19 cellular contexts compared by ENCODE assay signal in the genomic region with DNA sequence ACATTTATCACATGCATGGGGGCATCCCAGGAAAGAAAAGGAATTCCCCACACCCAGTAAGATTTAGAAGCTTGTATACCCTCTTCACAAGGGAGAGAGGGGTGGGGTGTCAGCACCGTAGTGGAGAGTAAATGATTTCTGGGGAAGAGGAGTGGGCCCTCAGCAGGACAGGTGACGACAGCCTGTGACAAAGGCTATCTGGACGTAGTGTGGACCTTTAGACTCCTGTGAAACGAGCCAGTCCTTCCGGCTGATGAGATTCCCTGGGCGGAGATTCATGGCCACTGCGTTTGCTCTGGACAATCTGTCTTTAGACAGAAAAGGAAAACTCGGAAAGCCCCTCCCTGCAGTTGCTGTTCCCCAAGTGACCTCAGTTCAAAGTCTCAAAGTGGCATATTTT. TPM values are rescaled to one million over a fixed set of nuclear protein-coding genes. Genes with fewer than 3 reads are reported as not detected.
A peak's percentile ranks its signal among the peaks of the same experiment; 100 is the strongest.
DNase-seq lines count a peak whose midpoint lies in the region; ATAC-seq and TF ChIP-seq lines count a peak whose summit lies in the region.
"Had no signal": no experiment of that assay in that cellular context is flagged by ENCODE, and none has a peak within 500 bp of the region (broad histone marks: within the 10 kb centered on the region; RNA-seq: fewer than 3 reads in every experiment).

No MANE protein-coding gene starts in this region.

- DNase-seq in natural killer cell treated with Interleukin-12 subunit alpha and Interleukin-12 subunit beta and Interleukin-15 and Interleukin-18, amount 100 ng/mL, for 72 hours (ENCODE audit: low spot score) = peak; percentile 18
- no peak for DNase-seq in natural killer cell
- DNase-seq in islet precursor cell = peak; percentile 33
- DNase-seq in SJCRH30 = no peak
- no peak for DNase-seq in HEK293T (ENCODE audit: extremely low spot score)
- DNase-seq: DND-41, GOT3, IMR-90, Karpas-422, MM.1S, NCI-H1105, NCI-H1694 treated with DMSO at 0.1 percent for 48 hours, NCI-H226, NCI-H524 treated with DMSO at 0.1 percent for 48 hours, SHP77 had no signal

- no peak overlapping the region for H3K4me3 Mint-ChIP-seq in natural killer cell treated with Interleukin-12 subunit alpha and Interleukin-12 subunit beta and Interleukin-15 and Interleukin-18, amount 100 ng/mL, for 72 hours
- no peak overlapping the region for H3K4me3 Mint-ChIP-seq in natural killer cell

- H3K4me1 Mint-ChIP-seq in natural killer cell treated with Interleukin-12 subunit alpha and Interleukin-12 subunit beta and Interleukin-15 and Interleukin-18, amount 100 ng/mL, for 72 hours (ENCODE audit: low read depth in 2 of 2) = no peaks in the 10 kb centered on the region
- H3K4me1 Mint-ChIP-seq in natural killer cell = no peaks in the 10 kb centered on the region

- H3K27me3 Mint-ChIP-seq in natural killer cell treated with Interleukin-12 subunit alpha and Interleukin-12 subunit beta and Interleukin-15 and Interleukin-18, amount 100 ng/mL, for 72 hours = peaks cover 9 to 12% of the 10 kb centered on the region in 2 donors
- H3K27me3 Mint-ChIP-seq in natural killer cell (ENCODE audit: low read depth in 2 of 2) = peaks cover 3 to 8% of the 10 kb centered on the region in 2 donors

- no peaks in the 10 kb centered on the region for H3K9me3 ChIP-seq in muscle layer of duodenum (ENCODE audit: control insufficient read depth in 1 of 2, low read length in 2 of 2)
- no peaks in the 10 kb centered on the region for H3K9me3 ChIP-seq in gastroesophageal sphincter
- H3K9me3 ChIP-seq in SJCRH30 (replicated peaks) = no peaks in the 10 kb centered on the region

- H3K36me3 ChIP-seq in muscle layer of duodenum (ENCODE audit: control insufficient read depth in 1 of 2, insufficient read depth in 2 of 2, low read length in 2 of 2) = no peaks in the 10 kb centered on the region
- no peaks in the 10 kb centered on the region for H3K36me3 ChIP-seq in gastroesophageal sphincter
- H3K36me3 ChIP-seq in SJCRH30 = no peaks in the 10 kb centered on the region
- H3K36me3 ChIP-seq: BLaER1 treated with 17β-estradiol and CSF1 and Interleukin-3, amounts not matched to agents 10 nM and 100 nM had no signal

- no peaks in the 10 kb centered on the region for H3K4me1 ChIP-seq in muscle layer of duodenum (ENCODE audit: control insufficient read depth in 1 of 2, insufficient read depth in 2 of 2, low read length in 2 of 2)
- H3K4me1 ChIP-seq in gastroesophageal sphincter = no peaks in the 10 kb centered on the region
- H3K4me1 ChIP-seq in SJCRH30 = peaks cover 5% of the 10 kb centered on the region; the same call in 1 of the 2 replicates

- H3K36me3 Mint-ChIP-seq in natural killer cell treated with Interleukin-12 subunit alpha and Interleukin-12 subunit beta and Interleukin-15 and Interleukin-18, amount 100 ng/mL, for 72 hours = no peaks in the 10 kb centered on the region
- H3K36me3 Mint-ChIP-seq in natural killer cell = no peaks in the 10 kb centered on the region

- no peaks in the 10 kb centered on the region for H3K9me3 Mint-ChIP-seq in natural killer cell treated with Interleukin-12 subunit alpha and Interleukin-12 subunit beta and Interleukin-15 and Interleukin-18, amount 100 ng/mL, for 72 hours
- no peaks in the 10 kb centered on the region for H3K9me3 Mint-ChIP-seq in natural killer cell

- no peak for TF ChIP-seq CTCF in natural killer cell (IDR thresholded peaks at IDR 0.05)
- TF ChIP-seq CTCF in gastroesophageal sphincter (IDR thresholded peaks at IDR 0.05) = no peak

- H3K4me3 ChIP-seq in muscle layer of duodenum (ENCODE audit: low read depth in 1 of 2, low read length in 2 of 2) (no peak overlapping the region), gastroesophageal sphincter (no peak overlapping the region), SJCRH30 (no peak overlapping the region)
- H3K4me3 ChIP-seq: BLaER1 treated with 17β-estradiol and CSF1 and Interleukin-3, amounts not matched to agents 10 nM and 100 nM had no signal

- no peaks in the 10 kb centered on the region for H3K27me3 ChIP-seq in muscle layer of duodenum (ENCODE audit: low read depth, low read length)
- H3K27me3 ChIP-seq in gastroesophageal sphincter = peaks cover 7% of the 10 kb centered on the region
- H3K27me3 ChIP-seq in SJCRH30 = no peaks in the 10 kb centered on the region
- H3K27me3 ChIP-seq: BLaER1 treated with 17β-estradiol and CSF1 and Interleukin-3, amounts not matched to agents 10 nM and 100 nM had no signal

- POLR2A ChIA-PET in HEK293T (lab: Yijun Ruan, JAX) = no interaction called here

- WGBS in gastroesophageal sphincter (ENCODE audit: low coverage in 1 of 2), 2 donors = 56 to 62% methylated on average over 3 to 6 of the region's 8 CpGs

- H3K27ac ChIP-seq in muscle layer of duodenum (ENCODE audit: low read length) (peak overlapping the region; percentile 87), gastroesophageal sphincter (no peak overlapping the region), SJCRH30 (no peak overlapping the region)

- no peak overlapping the region for H3K27ac Mint-ChIP-seq in natural killer cell treated with Interleukin-12 subunit alpha and Interleukin-12 subunit beta and Interleukin-15 and Interleukin-18, amount 100 ng/mL, for 72 hours
- no peak overlapping the region for H3K27ac Mint-ChIP-seq in natural killer cell

- no peak for ATAC-seq in natural killer cell treated with Interleukin-12 subunit alpha and Interleukin-12 subunit beta and Interleukin-15 and Interleukin-18, amount 100 ng/mL, for 72 hours
- ATAC-seq in natural killer cell (no peak), gastroesophageal sphincter (no peak), GM21423 (IDR thresholded peaks at IDR 0.05; ENCODE audit: unreplicated experiment) (no peak)

- intact Hi-C loops in natural killer cell (cut with micrococcal nuclease) = no loop called here

- TF ChIP-seq POLR2A in gastroesophageal sphincter (IDR thresholded peaks at IDR 0.05) = no peak

- TF ChIP-seq EP300 in gastroesophageal sphincter (IDR thresholded peaks at IDR 0.05) = no peak

- CTCF ChIA-PET in HEK293T (lab: Yijun Ruan, JAX) = no interaction called here

TF ChIP-seq in HEK293T, 16 proteins besides CTCF, POLR2A, EP300 and RAD21:
- TF ChIP-seq SUZ12 (IDR thresholded peaks at IDR 0.05) = no peak
- no peak for TF ChIP-seq FOXA1 (IDR thresholded peaks at IDR 0.05)
- no peak for TF ChIP-seq FOXM1 (IDR thresholded peaks at IDR 0.05; ENCODE audit: borderline replicate concordance)
- TF ChIP-seq ELF4 (IDR thresholded peaks at IDR 0.05) = no peak
- TF ChIP-seq CTBP1 (IDR thresholded peaks at IDR 0.05; ENCODE audit: borderline replicate concordance) = no peak
- no peak for TF ChIP-seq PKNOX1 (IDR thresholded peaks at IDR 0.05)
- no peak for TF ChIP-seq TARDBP (IDR thresholded peaks at IDR 0.05)
- TF ChIP-seq ARNT (IDR thresholded peaks at IDR 0.05) = no peak
- no peak for TF ChIP-seq BHLHE40 (IDR thresholded peaks at IDR 0.05; ENCODE audit: borderline replicate concordance)
- no peak for TF ChIP-seq LEF1 (IDR thresholded peaks at IDR 0.05; ENCODE audit: borderline replicate concordance)
- no peak for TF ChIP-seq L3MBTL2 (conservative IDR thresholded peaks at IDR 0.05)

RNA-seq across cellular contexts. Expression of gene FAM3D, which starts 1.7 kb away (rescaled TPM):
- total RNA-seq in natural killer cell treated with Interleukin-12 subunit alpha and Interleukin-12 subunit beta and Interleukin-15 and Interleukin-18, amount 100 ng/mL, for 72 hours = not detected
- total RNA-seq in natural killer cell (not detected), gastroesophageal sphincter (10 to 100 TPM in 1 of 4 donors, 1 to 10 TPM in 1, not detected in 2; 1.9 to 33.2 TPM)
- total RNA-seq in SJCRH30 (2014; rRNA removed; shearing (Covaris generic)) = not detected in 2 replicates
- total RNA-seq: IMR-90 had no signal

Comparison
In these comparisons a context has a peak if more than half of its experiments do, and no peak if none do; other contexts are left out.
1. DNase-seq: peak in natural killer cell treated with Interleukin-12 subunit alpha and Interleukin-12 subunit beta and Interleukin-15 and Interleukin-18, amount 100 ng/mL, for 72 hours (single experiment) and islet precursor cell (single experiment); none in natural killer cell (single experiment), SJCRH30 (0 of 2) and HEK293T (single experiment).